In genomic region chr19:16613841-16614240, GRCh38 we compare ENCODE assay signal across 18 cellular contexts.
"Had no signal": no experiment of that assay in that cellular context is flagged by ENCODE, and none has a peak within 500 bp of the region (broad histone marks: within the 10 kb centered on the region; RNA-seq: fewer than 3 reads in every experiment).

No MANE protein-coding gene starts in this region.

- H3K36me3 Mint-ChIP-seq: activated CD4-positive, alpha-beta memory T cell treated with anti-CD3 and anti-CD28 coated beads for 36 hours; immature natural killer cell; memory B cell; natural killer cell had no signal

- H3K4me3 Mint-ChIP-seq: activated CD4-positive, alpha-beta memory T cell treated with anti-CD3 and anti-CD28 coated beads for 36 hours; activated naive CD4-positive, alpha-beta T cell treated with anti-CD3 and anti-CD28 coated beads for 36 hours; activated T-cell treated with anti-CD3 and anti-CD28 coated beads, Interleukin-2, amount 50 U/mL, for 4 hours; immature natural killer cell; memory B cell; natural killer cell had no signal

- H3K27ac ChIP-seq: brain microvascular endothelial cell, gastroesophageal sphincter had no signal

- H3K4me3 ChIP-seq: gastroesophageal sphincter, heart right ventricle had no signal

- H3K9me3 Mint-ChIP-seq: activated CD4-positive, alpha-beta memory T cell treated with anti-CD3 and anti-CD28 coated beads for 36 hours; activated naive CD4-positive, alpha-beta T cell treated with anti-CD3 and anti-CD28 coated beads for 36 hours; activated T-cell treated with anti-CD3 and anti-CD28 coated beads, Interleukin-2, amount 50 U/mL, for 4 hours; immature natural killer cell; memory B cell; natural killer cell had no signal

- DNase-seq: activated CD4-positive, alpha-beta memory T cell treated with anti-CD3 and anti-CD28 coated beads for 36 hours; activated CD4-positive, CD25-positive, alpha-beta regulatory T cell treated with anti-CD3 and anti-CD28 coated beads, Interleukin-2, amount 50 U/mL, for 72 hours; activated naive CD4-positive, alpha-beta T cell treated with anti-CD3 and anti-CD28 coated beads for 36 hours; activated T-cell treated with anti-CD3 and anti-CD28 coated beads, Interleukin-2, amount 50 U/mL, for 4 hours; aorta; brain microvascular endothelial cell; central memory CD4-positive, alpha-beta T cell; heart right ventricle; immature natural killer cell; kidney glomerular epithelial cell; natural killer cell; nucleus accumbens; retina; stimulated activated naive CD4-positive, alpha-beta T cell had no signal

- H3K36me3 ChIP-seq: brain microvascular endothelial cell, gastroesophageal sphincter, heart right ventricle had no signal

- H3K27me3 ChIP-seq: brain microvascular endothelial cell, gastroesophageal sphincter, heart right ventricle had no signal

- ATAC-seq: activated T-cell treated with anti-CD3 and anti-CD28 coated beads, Interleukin-2, amount 50 U/mL, for 4 hours; esophagus mucosa; gastroesophageal sphincter; heart right ventricle; left ventricle myocardium superior; natural killer cell had no signal

- H3K9me3 ChIP-seq: gastroesophageal sphincter, heart right ventricle had no signal

- H3K27ac Mint-ChIP-seq: activated CD4-positive, alpha-beta memory T cell treated with anti-CD3 and anti-CD28 coated beads for 36 hours; activated naive CD4-positive, alpha-beta T cell treated with anti-CD3 and anti-CD28 coated beads for 36 hours; memory B cell had no signal

- H3K27me3 Mint-ChIP-seq: activated CD4-positive, alpha-beta memory T cell treated with anti-CD3 and anti-CD28 coated beads for 36 hours; memory B cell had no signal
